1 cellular context compared by ENCODE assay signal in the genomic region with DNA sequence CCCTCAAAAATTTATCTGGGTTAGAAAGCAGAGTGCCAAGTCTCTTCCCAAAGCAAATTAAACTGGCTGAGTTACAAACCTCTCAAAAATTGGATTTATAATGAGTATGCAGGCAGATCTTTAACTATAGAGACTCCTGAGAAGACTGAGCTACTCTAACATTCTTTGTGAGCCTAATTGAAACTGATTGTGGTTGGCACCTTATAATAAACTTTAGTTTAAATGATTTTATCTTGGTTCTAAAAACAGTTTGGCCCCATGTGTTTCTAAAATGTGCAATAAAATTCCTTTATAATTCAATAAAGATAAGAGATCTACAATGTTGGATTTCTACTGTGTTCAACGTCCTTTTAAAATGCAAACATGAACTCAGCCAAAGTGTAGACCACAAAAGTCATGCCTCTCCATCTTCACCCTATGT.
TF ChIP-seq lines count a peak whose summit lies in the region.

No MANE protein-coding gene starts in this region.

TF ChIP-seq in SK-N-SH, 30 proteins besides CTCF, POLR2A, EP300 and RAD21 (continued from another document):
- TF ChIP-seq EZH2phosphoT487 (IDR thresholded peaks at IDR 0.05; ENCODE audit: borderline replicate concordance, low read depth) (no peak), FOXM1 (IDR thresholded peaks at IDR 0.05; ENCODE audit: low read depth) (no peak), MXI1 (IDR thresholded peaks at IDR 0.05; ENCODE audit: low read depth, low read length) (no peak), JUND (IDR thresholded peaks at IDR 0.05) (no peak), MEF2A (IDR thresholded peaks at IDR 0.05; ENCODE audit: borderline replicate concordance, low read depth) (no peak)
TF ChIP-seq in SK-N-SH: peak in this region for 0.
